In the genomic region with DNA sequence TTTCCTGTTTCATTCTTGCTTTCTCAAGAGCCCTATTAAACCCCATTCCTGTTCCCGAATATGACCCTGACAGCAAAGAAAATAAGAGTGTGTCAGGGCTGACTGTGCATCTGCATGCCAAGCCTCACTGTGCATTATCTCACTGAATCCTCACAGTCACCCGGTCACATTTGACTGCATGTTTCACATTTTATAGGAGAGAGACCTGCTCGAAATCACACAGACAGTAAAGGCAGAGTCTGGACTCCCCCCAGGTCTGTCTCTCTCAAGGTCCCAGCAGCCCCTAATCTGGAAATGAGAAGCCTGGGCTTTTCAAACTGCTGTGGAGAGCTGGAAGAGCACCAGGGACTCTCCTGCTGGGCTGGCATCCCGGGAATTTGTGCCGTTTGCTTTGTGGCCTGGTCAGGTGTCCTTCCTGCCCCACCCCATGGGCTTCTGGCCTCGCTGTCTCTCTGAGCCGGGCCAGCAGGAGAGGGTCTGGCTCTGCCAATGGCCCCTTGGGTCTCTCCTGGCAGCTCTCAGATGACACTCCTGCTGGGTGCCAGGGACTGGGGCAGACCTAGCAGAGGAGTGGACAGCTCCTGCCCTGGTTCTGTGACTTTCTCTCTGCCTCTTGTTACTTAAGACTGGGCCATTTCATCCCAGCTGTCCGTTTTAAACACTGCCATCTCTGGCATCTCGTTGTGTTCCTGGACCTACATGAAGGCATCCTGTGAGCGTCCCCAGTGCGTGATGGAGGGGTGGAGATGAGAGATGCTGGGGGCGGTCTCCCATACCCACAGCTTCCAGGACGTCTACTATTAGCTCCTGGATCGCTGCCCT, we compare ENCODE assay signal across 8 cellular contexts.
DNase-seq lines count a peak whose midpoint lies in the region; ATAC-seq and TF ChIP-seq lines count a peak whose summit lies in the region.

No MANE protein-coding gene starts in this region.

- no peak overlapping the region for H3K9ac ChIP-seq in BLaER1

- no peaks in the 10 kb centered on the region for H4K20me1 ChIP-seq in BLaER1

- peaks cover 49% of the 10 kb centered on the region for H3K4me1 Mint-ChIP-seq in dendritic cell treated with granulocyte-macrophage colony-stimulating factor and Interleukin-4, amounts not matched to agents 40 ng/mL and 50 ng/mL, for 4 days (ENCODE audit: low read depth)
- peaks cover 89% of the 10 kb centered on the region for H3K4me1 Mint-ChIP-seq in nephron

- no peaks in the 10 kb centered on the region for H3K9me3 ChIP-seq in BLaER1

- TF ChIP-seq CTCF in nephron (IDR thresholded peaks at IDR 0.05; ENCODE audit: unreplicated experiment in 3 of 3), result no peak

- H3K27ac ChIP-seq in BLaER1, result 0 out of 2 replicates have a peak overlapping the region, but pooled peaks have one; percentile 18

- intact Hi-C loops in dendritic cell treated with granulocyte-macrophage colony-stimulating factor and Interleukin-4, amounts not matched to agents 40 ng/mL and 50 ng/mL, for 4 days (cut with micrococcal nuclease), result loop anchor here (5.0 kb wide), 1 partner anchor 48 kb away; no protein-coding TSS in a partner anchor

- no peaks in the 10 kb centered on the region for H3K9me3 Mint-ChIP-seq in dendritic cell treated with granulocyte-macrophage colony-stimulating factor and Interleukin-4, amounts not matched to agents 40 ng/mL and 50 ng/mL, for 4 days
- H3K9me3 Mint-ChIP-seq in nephron, result no peaks in the 10 kb centered on the region

- H3K27me3 Mint-ChIP-seq in dendritic cell treated with granulocyte-macrophage colony-stimulating factor and Interleukin-4, amounts not matched to agents 40 ng/mL and 50 ng/mL, for 4 days, result peaks cover 2% of the 10 kb centered on the region
- H3K27me3 Mint-ChIP-seq in nephron (ENCODE audit: low read depth), result no peaks in the 10 kb centered on the region

- no peaks in the 10 kb centered on the region for H3K27me3 ChIP-seq in BLaER1

- peak overlapping the region; percentile 17 for H3K27ac Mint-ChIP-seq in dendritic cell treated with granulocyte-macrophage colony-stimulating factor and Interleukin-4, amounts not matched to agents 40 ng/mL and 50 ng/mL, for 4 days
- H3K27ac Mint-ChIP-seq in nephron, result peak overlapping the region; percentile 35 to 94 (median 92)

- H3K4me3 ChIP-seq in BLaER1, result no peak overlapping the region

- no peak overlapping the region for H3K4me2 ChIP-seq in BLaER1

- H3K36me3 ChIP-seq in BLaER1, result no peaks in the 10 kb centered on the region

- DNase-seq in NCI-H2196 (lab: John Stamatoyannopoulos, UW; ENCODE audit: unreplicated experiment) (peak; percentile 40), NCI-H128 (lab: John Stamatoyannopoulos, UW; ENCODE audit: unreplicated experiment) (no peak), NCI-H2171 treated with DMSO at 0.1 percent for 48 hours (lab: John Stamatoyannopoulos, UW) (no peak)
- no peak for DNase-seq in activated naive CD4-positive, alpha-beta T cell (lab: John Stamatoyannopoulos, UW)

- H3K4me1 ChIP-seq in BLaER1, result peaks cover 42% of the 10 kb centered on the region

- ATAC-seq in HG02763 (IDR thresholded peaks at IDR 0.05; ENCODE audit: unreplicated experiment), result no peak

- H3K4me3 Mint-ChIP-seq in dendritic cell treated with granulocyte-macrophage colony-stimulating factor and Interleukin-4, amounts not matched to agents 40 ng/mL and 50 ng/mL, for 4 days, result no peak overlapping the region
- H3K4me3 Mint-ChIP-seq in nephron, result peak overlapping the region in 1 of 3 experiments; percentile 19

- H3K36me3 Mint-ChIP-seq in dendritic cell treated with granulocyte-macrophage colony-stimulating factor and Interleukin-4, amounts not matched to agents 40 ng/mL and 50 ng/mL, for 4 days (ENCODE audit: low read depth), result peaks cover 9% of the 10 kb centered on the region
- no peaks in the 10 kb centered on the region for H3K36me3 Mint-ChIP-seq in nephron (ENCODE audit: low read depth)
